ENCODE assay signal across 8 cellular contexts in genomic region chr15:77542491-77543001, GRCh38.
A peak's percentile ranks its signal among the peaks of the same experiment; 100 is the strongest.
DNase-seq lines count a peak whose midpoint lies in the region; ATAC-seq and TF ChIP-seq lines count a peak whose summit lies in the region.

No MANE protein-coding gene starts in this region.

- H3K27ac Mint-ChIP-seq in activated CD4-positive, alpha-beta T cell treated with anti-CD3 and anti-CD28 coated beads, Interleukin-2, amount 10 ng/mL, durations not matched to agents 7 days and 5 days: no peak overlapping the region

- H3K36me3 ChIP-seq in subcutaneous abdominal adipose tissue (ENCODE audit: control insufficient read depth in 5 of 5, insufficient read depth in 5 of 5, low read length in 5 of 5): no peaks in the 10 kb centered on the region

- peaks cover 3% of the 10 kb centered on the region for H3K27me3 Mint-ChIP-seq in activated CD4-positive, alpha-beta T cell treated with anti-CD3 and anti-CD28 coated beads, Interleukin-2, amount 10 ng/mL, durations not matched to agents 7 days and 5 days

- no peak for DNase-seq in activated CD4-positive, alpha-beta T cell treated with anti-CD3 and anti-CD28 coated beads, Interleukin-2, amount 10 ng/mL, durations not matched to agents 7 days and 5 days
- no peak for DNase-seq in activated CD4-positive, alpha-beta T cell treated with anti-CD3 and anti-CD28 coated beads, Interleukin-2, amount 50 U/mL, for 48 hours
- DNase-seq in T1000 (lab: John Stamatoyannopoulos, UW) (peak; percentile 31), foreskin keratinocyte (peak; percentile 7 to 40), NCI-H524 treated with DMSO at 0.1 percent for 48 hours (lab: John Stamatoyannopoulos, UW) (no peak), amygdala (lab: John Stamatoyannopoulos, UW) (no peak), HuH-7.5 (ENCODE audit: low spot score) (no peak)

- H3K9ac ChIP-seq in subcutaneous abdominal adipose tissue (ENCODE audit: low read length in 5 of 5): peak overlapping the region in 3 of 5 donors; percentile 67 to 75 (median 74)

- H3K27me3 ChIP-seq in foreskin keratinocyte (no peaks in the 10 kb centered on the region), subcutaneous abdominal adipose tissue (ENCODE audit: control insufficient read depth in 5 of 5, insufficient read depth in 4 of 5, low read length in 5 of 5) (peaks cover 0 to 2% (median 0%) of the 10 kb centered on the region in 5 donors)

- POLR2A ChIA-PET in activated CD4-positive, alpha-beta T cell treated with anti-CD3 and anti-CD28 coated beads, Interleukin-2, amount 10 ng/mL, durations not matched to agents 7 days and 5 days (lab: Charles Lee): no interaction called here

- CTCF ChIA-PET in activated CD4-positive, alpha-beta T cell treated with anti-CD3 and anti-CD28 coated beads, Interleukin-2, amount 10 ng/mL, durations not matched to agents 7 days and 5 days (lab: Charles Lee): interaction anchor here (0.7 to 3.6 kb wide), 35 partner anchors 9 to 1357 kb away, joined by 3 to 23 read pairs (median 4); no protein-coding TSS in a partner anchor

- H3K4me3 Mint-ChIP-seq in activated CD4-positive, alpha-beta T cell treated with anti-CD3 and anti-CD28 coated beads, Interleukin-2, amount 10 ng/mL, durations not matched to agents 7 days and 5 days: peak overlapping the region; percentile 71

- TF ChIP-seq CTCF in foreskin keratinocyte (conservative IDR thresholded peaks at IDR 0.05): no peak

- ATAC-seq in foreskin keratinocyte: peak; percentile 53

- peaks cover 14% of the 10 kb centered on the region for H3K4me1 Mint-ChIP-seq in activated CD4-positive, alpha-beta T cell treated with anti-CD3 and anti-CD28 coated beads, Interleukin-2, amount 10 ng/mL, durations not matched to agents 7 days and 5 days

- peak overlapping the region in 3 of 5 donors; percentile 51 to 62 (median 54) for H3K4me3 ChIP-seq in subcutaneous abdominal adipose tissue (ENCODE audit: low read depth in 1 of 5, low read length in 5 of 5)

- no peaks in the 10 kb centered on the region for H3K4me1 ChIP-seq in foreskin keratinocyte
- H3K4me1 ChIP-seq in subcutaneous abdominal adipose tissue (ENCODE audit: control insufficient read depth in 5 of 5, insufficient read depth in 5 of 5, low read length in 5 of 5): peaks cover 0 to 37% (median 21%) of the 10 kb centered on the region in 5 donors

- H3K9me3 Mint-ChIP-seq in activated CD4-positive, alpha-beta T cell treated with anti-CD3 and anti-CD28 coated beads, Interleukin-2, amount 10 ng/mL, durations not matched to agents 7 days and 5 days: no peaks in the 10 kb centered on the region

- no peaks in the 10 kb centered on the region for H3K36me3 Mint-ChIP-seq in activated CD4-positive, alpha-beta T cell treated with anti-CD3 and anti-CD28 coated beads, Interleukin-2, amount 10 ng/mL, durations not matched to agents 7 days and 5 days (ENCODE audit: low read depth)

- H3K27ac ChIP-seq in foreskin keratinocyte (peak overlapping the region; percentile 61), subcutaneous abdominal adipose tissue (ENCODE audit: low read depth, low read length) (peak overlapping the region; percentile 23)

- H3K9me3 ChIP-seq in subcutaneous abdominal adipose tissue (ENCODE audit: control insufficient read depth in 5 of 5, low read length in 5 of 5): peaks cover 0 to 5% (median 0%) of the 10 kb centered on the region in 5 donors

Comparison
In these comparisons a context has a peak if more than half of its experiments do, and no peak if none do; other contexts are left out.
1. DNase-seq: peak in T1000 (single experiment) and foreskin keratinocyte (2 of 2); none in activated CD4-positive, alpha-beta T cell treated with anti-CD3 and anti-CD28 coated beads, Interleukin-2, amount 10 ng/mL, durations not matched to agents 7 days and 5 days (single experiment), activated CD4-positive, alpha-beta T cell treated with anti-CD3 and anti-CD28 coated beads, Interleukin-2, amount 50 U/mL, for 48 hours (0 of 2), NCI-H524 treated with DMSO at 0.1 percent for 48 hours (single experiment), amygdala (0 of 56) and HuH-7.5 (single experiment).